Comparison of ENCODE assay signal across 11 cellular contexts in genomic region chr14:57493467-57494181, GRCh38. TPM values are rescaled to one million over a fixed set of nuclear protein-coding genes. Genes with fewer than 3 reads are reported as not detected.
DNase-seq lines count a peak whose midpoint lies in the region; ATAC-seq and TF ChIP-seq lines count a peak whose summit lies in the region.
"Had no signal": no experiment of that assay in that cellular context is flagged by ENCODE, and none has a peak within 500 bp of the region (broad histone marks: within the 10 kb centered on the region; RNA-seq: fewer than 3 reads in every experiment).

A gene with protein sequence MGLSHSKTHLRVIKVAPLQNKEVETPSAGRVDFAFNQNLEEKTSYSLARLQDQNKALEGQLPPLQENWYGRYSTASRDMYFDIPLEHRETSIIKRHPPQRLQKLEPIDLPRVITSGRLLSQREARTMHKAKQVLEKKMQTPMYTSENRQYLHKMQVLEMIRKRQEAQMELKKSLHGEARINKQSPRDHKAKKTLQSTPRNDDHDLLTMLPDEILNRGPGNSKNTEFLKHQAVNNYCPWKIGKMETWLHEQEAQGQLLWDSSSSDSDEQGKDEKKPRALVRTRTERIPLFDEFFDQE (minus strand): TSS chr14:57493857. CDS start chr14:57493715, 142 bp downstream.

- no peak for TF ChIP-seq CTCF in progenitor cell of endocrine pancreas (IDR thresholded peaks at IDR 0.05; ENCODE audit: unreplicated experiment)
- TF ChIP-seq CTCF in GM13977 (IDR thresholded peaks at IDR 0.05; ENCODE audit: extremely low read depth, insufficient read depth, missing control alignments): no peak

- ATAC-seq in GM19025 (IDR thresholded peaks at IDR 0.05; ENCODE audit: low read depth, unreplicated experiment) (peak; percentile 76), HG02642 (IDR thresholded peaks at IDR 0.05; ENCODE audit: poor library complexity, unreplicated experiment) (peak; percentile 78), HG02885 (IDR thresholded peaks at IDR 0.05; ENCODE audit: poor library complexity, unreplicated experiment) (no peak)

- no peaks in the 10 kb centered on the region for H3K27me3 Mint-ChIP-seq in progenitor cell of endocrine pancreas

- DNase-seq in HuH-7 (ENCODE audit: low spot score) (peak; percentile 5), progenitor cell of endocrine pancreas (ENCODE audit: low spot score, unreplicated experiment) (no peak), GM13977 (ENCODE audit: low spot score) (no peak), 8988T (no peak), NCI-H1694 treated with DMSO at 0.1 percent for 48 hours (lab: John Stamatoyannopoulos, UW) (no peak)
- DNase-seq: activated CD4-positive, alpha-beta T cell treated with anti-CD3 and anti-CD28 coated beads, Interleukin-2, amount 10 ng/mL, durations not matched to agents 7 days and 5 days; OCI-M1 had no signal

- peaks cover 50% of the 10 kb centered on the region for H3K4me1 Mint-ChIP-seq in progenitor cell of endocrine pancreas (ENCODE audit: low read depth)

- no peaks in the 10 kb centered on the region for H3K9me3 Mint-ChIP-seq in progenitor cell of endocrine pancreas (ENCODE audit: low read depth)
- H3K9me3 Mint-ChIP-seq: activated CD4-positive, alpha-beta T cell treated with anti-CD3 and anti-CD28 coated beads, Interleukin-2, amount 10 ng/mL, durations not matched to agents 7 days and 5 days had no signal

- in situ Hi-C loops in GM13977 (cut with MboI; ENCODE audit: low pct_unique_long_range_greater_than_20kb, low sequenced_read_pairs, unreplicated experiment): no loop called here

- H3K27ac Mint-ChIP-seq in progenitor cell of endocrine pancreas: peak within 1 kb of the TSS; percentile 96
- H3K27ac Mint-ChIP-seq: activated CD4-positive, alpha-beta T cell treated with anti-CD3 and anti-CD28 coated beads, Interleukin-2, amount 10 ng/mL, durations not matched to agents 7 days and 5 days had no signal

- peaks cover 11% of the 10 kb centered on the region for H3K36me3 Mint-ChIP-seq in progenitor cell of endocrine pancreas (ENCODE audit: insufficient read depth)

- peak within 1 kb of the TSS; percentile 82 for H3K4me3 Mint-ChIP-seq in progenitor cell of endocrine pancreas (ENCODE audit: low read depth)
- H3K4me3 Mint-ChIP-seq: activated CD4-positive, alpha-beta T cell treated with anti-CD3 and anti-CD28 coated beads, Interleukin-2, amount 10 ng/mL, durations not matched to agents 7 days and 5 days had no signal

RNA-seq across cellular contexts. Expression of the gene that starts here (rescaled TPM):
- 150 and 178 TPM in 2 replicates for total RNA-seq in progenitor cell of endocrine pancreas
- total RNA-seq: activated CD4-positive, alpha-beta T cell treated with anti-CD3 and anti-CD28 coated beads, Interleukin-2, amount 10 ng/mL, durations not matched to agents 7 days and 5 days; pulmonary artery endothelial cell had no signal
